Comparison of ENCODE assay signal across 8 cellular contexts in the genomic region with DNA sequence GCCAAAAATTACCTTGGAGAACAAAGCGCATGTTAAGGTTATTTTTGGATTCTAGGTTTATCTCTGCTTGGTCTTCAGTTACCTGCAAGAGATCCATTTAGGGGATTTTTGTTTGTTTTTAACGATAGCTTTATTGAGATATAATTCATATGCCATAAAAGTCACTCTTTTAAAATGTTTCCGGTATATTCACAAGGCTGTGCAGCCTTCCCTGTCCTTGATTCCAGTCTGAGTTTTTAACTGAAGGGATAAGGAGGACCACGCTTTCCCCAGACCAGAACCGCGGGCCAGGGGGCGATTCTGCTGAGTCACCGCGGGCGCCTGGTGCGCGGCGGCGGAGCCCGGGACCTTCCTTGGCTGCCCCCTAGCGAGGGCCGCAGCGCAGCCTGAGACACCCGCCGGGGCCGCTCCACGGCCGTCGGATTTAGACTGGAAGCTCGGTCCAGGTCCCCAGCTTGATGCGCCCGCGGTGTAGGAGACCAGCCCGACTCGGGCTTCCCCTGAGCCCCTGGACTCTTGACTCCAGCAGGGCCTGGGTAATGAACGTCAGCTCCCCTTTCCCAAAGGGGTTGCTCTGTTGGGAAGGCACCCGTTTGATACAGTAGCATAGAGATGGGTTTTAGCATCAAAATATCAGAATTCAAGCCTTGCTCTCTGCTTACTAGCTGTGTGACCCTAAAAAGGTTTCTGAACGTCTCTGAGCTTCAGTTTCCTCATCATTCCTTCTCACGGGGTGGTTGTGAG. TPM values are rescaled to one million over a fixed set of nuclear protein-coding genes. Genes with fewer than 3 reads are reported as not detected.
DNase-seq lines count a peak whose midpoint lies in the region; ATAC-seq and TF ChIP-seq lines count a peak whose summit lies in the region.

No MANE protein-coding gene starts in this region.

- DNase-seq in GM06990 (ENCODE audit: extremely low read depth, insufficient read length), result peak; percentile 73
- DNase-seq in MV-4-11 (lab: John Stamatoyannopoulos, UW), result peak; percentile 42
- peak; percentile 74 to 79 for DNase-seq in activated CD4-positive, alpha-beta T cell treated with anti-CD3 and anti-CD28 coated beads, Interleukin-2, amount 50 U/mL, for 48 hours
- peak; percentile 76 for DNase-seq in dermis blood vessel endothelial cell
- DNase-seq in stimulated activated CD4-positive, alpha-beta T cell treated with anti-CD3 and anti-CD28 coated beads, Interleukin-4, amount 100 ng/mL, for 48 hours (ENCODE audit: low read depth in 2 of 2), result peak; percentile 63 to 64

- H3K36me3 ChIP-seq in GM06990 (ENCODE audit: control insufficient read depth, insufficient read depth, low read length), result no peaks in the 10 kb centered on the region
- no peaks in the 10 kb centered on the region for H3K36me3 ChIP-seq in liver (ENCODE audit: control insufficient read depth in 4 of 4, insufficient read depth in 3 of 4, low read depth in 1 of 4, low read length in 3 of 4)

- 5% methylated on average over 34 of the region's 34 CpGs for WGBS in liver

- H3K9me3 ChIP-seq in liver (ENCODE audit: control insufficient read depth in 4 of 4, low read length in 3 of 4), result no peaks in the 10 kb centered on the region

- H3K27me3 ChIP-seq in GM06990 (replicated peaks; ENCODE audit: control insufficient read depth, insufficient read depth, low read length) (no peaks in the 10 kb centered on the region; the same call in 1 of the 2 replicates), liver (ENCODE audit: control insufficient read depth in 4 of 4, insufficient read depth in 4 of 4, low read length in 3 of 4) (peaks cover 0 to 2% (median 0%) of the 10 kb centered on the region in 4 donors)

- ATAC-seq in GM19023 (IDR thresholded peaks at IDR 0.05; ENCODE audit: unreplicated experiment), result no peak
- ATAC-seq in HG03196 (IDR thresholded peaks at IDR 0.05; ENCODE audit: unreplicated experiment), result no peak

- TF ChIP-seq RAD21 in liver (IDR thresholded peaks at IDR 0.05), result peak; percentile 84 to 85

- peak; percentile 78 for TF ChIP-seq CTCF in GM06990 (IDR thresholded peaks at IDR 0.05; ENCODE audit: insufficient read depth, low read length, poor library complexity, severe bottlenecking)
- TF ChIP-seq CTCF in liver (IDR thresholded peaks at IDR 0.05; ENCODE audit: low read depth, low read length, missing input control), result peak; percentile 76

- H3K27ac ChIP-seq in liver (ENCODE audit: low read depth in 1 of 2, low read length in 2 of 2), result peak overlapping the region; percentile 35 to 41

- H3K4me3 ChIP-seq in GM06990 (replicated peaks; ENCODE audit: low read depth, low read length) (no peak overlapping the region), liver (ENCODE audit: low read depth in 1 of 3, low read length in 3 of 3) (peak overlapping the region in 1 of 3 donors; percentile 10)

- H3K4me1 ChIP-seq in liver (ENCODE audit: control insufficient read depth in 4 of 4, insufficient read depth in 4 of 4, low read length in 3 of 4), result peaks cover 0 to 20% (median 10%) of the 10 kb centered on the region in 4 donors

- H3K9ac ChIP-seq in liver (ENCODE audit: low read depth in 1 of 2, low read length in 2 of 2), result peak overlapping the region; percentile 30 to 79

TF ChIP-seq in liver, 16 proteins besides CTCF, POLR2A, EP300 and RAD21:
- peak in 1 of 2 donors; percentile 17 for TF ChIP-seq HNF4A (conservative IDR thresholded peaks at IDR 0.05)
- TF ChIP-seq, protein P1, sequence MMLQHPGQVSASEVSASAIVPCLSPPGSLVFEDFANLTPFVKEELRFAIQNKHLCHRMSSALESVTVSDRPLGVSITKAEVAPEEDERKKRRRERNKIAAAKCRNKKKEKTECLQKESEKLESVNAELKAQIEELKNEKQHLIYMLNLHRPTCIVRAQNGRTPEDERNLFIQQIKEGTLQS (IDR thresholded peaks at IDR 0.05), result no peak

RNA-seq across cellular contexts. Expression of a gene that starts 50.0 kb away (rescaled TPM):
- total RNA-seq in dermis blood vessel endothelial cell (not detected in 2 replicates), liver (not detected)
- polyA plus RNA-seq in liver, result not detected

RNA-seq across cellular contexts. Expression of a gene that starts 54.7 kb away (rescaled TPM):
- total RNA-seq in dermis blood vessel endothelial cell (under 0.01 and 0.05 TPM in 2 replicates), liver (under 1 TPM; 0.05 to 0.17 TPM)
- polyA plus RNA-seq in liver, result under 1 TPM; 0.38 to 0.67 TPM
